8 cellular contexts compared by ENCODE assay signal in genomic region chr1:19450811-19451564, GRCh38. TPM values are rescaled to one million over a fixed set of nuclear protein-coding genes. Genes with fewer than 3 reads are reported as not detected.
A peak's percentile ranks its signal among the peaks of the same experiment; 100 is the strongest.
DNase-seq lines count a peak whose midpoint lies in the region; ATAC-seq and TF ChIP-seq lines count a peak whose summit lies in the region.

No MANE protein-coding gene starts in this region.

- peak overlapping the region; percentile 62 for H3K4me2 ChIP-seq in PC-3 (ENCODE audit: low read length)
- H3K4me2 ChIP-seq in osteoblast (ENCODE audit: insufficient read depth, low read length): peak overlapping the region; percentile 67

- H3K79me2 ChIP-seq in PC-3 (ENCODE audit: low read length) (peaks cover 92% of the 10 kb centered on the region), osteoblast (ENCODE audit: insufficient read depth, low read length) (peaks cover 79% of the 10 kb centered on the region)

- H3K36me3 ChIP-seq in CD4-positive, CD25-positive, alpha-beta regulatory T cell (ENCODE audit: control insufficient read depth, insufficient read depth, low read length): peaks cover 26% of the 10 kb centered on the region
- H3K36me3 ChIP-seq in PC-3 (ENCODE audit: low read depth, low read length): no peaks in the 10 kb centered on the region
- H3K36me3 ChIP-seq in osteoblast (ENCODE audit: insufficient read depth, low read length): peaks cover 13% of the 10 kb centered on the region

- BruUV-seq in PC-3 (replicated peaks; lab: Mats Ljungman, UMichigan): no TSS peak

- peaks cover 14% of the 10 kb centered on the region for H3K36me3 Mint-ChIP-seq in CD4-positive, CD25-positive, alpha-beta regulatory T cell

- H3K9me2 ChIP-seq in PC-3 (replicated peaks; ENCODE audit: low read length): no peaks in the 10 kb centered on the region

- H3K27me3 ChIP-seq in CD4-positive, CD25-positive, alpha-beta regulatory T cell (ENCODE audit: control insufficient read depth, insufficient read depth, low read length): no peaks in the 10 kb centered on the region
- H3K27me3 ChIP-seq in PC-3 (ENCODE audit: low read length): no peaks in the 10 kb centered on the region
- no peaks in the 10 kb centered on the region for H3K27me3 ChIP-seq in osteoblast (ENCODE audit: insufficient read depth, low read length)

- no peaks in the 10 kb centered on the region for H3K9me3 Mint-ChIP-seq in CD4-positive, CD25-positive, alpha-beta regulatory T cell

- no peak overlapping the region for H3K9ac ChIP-seq in PC-3 (ENCODE audit: low read length)

- intact Hi-C loops in PC-3 (cut with micrococcal nuclease): loop anchor here (10.0 kb wide), 1 partner anchor 56 kb away; no protein-coding TSS in a partner anchor

- no peak for ATAC-seq in CD4-positive, CD25-positive, alpha-beta regulatory T cell (ENCODE audit: low read depth in 2 of 2)
- ATAC-seq in PC-3: peak; percentile 89
- ATAC-seq in GM19467 (IDR thresholded peaks at IDR 0.05; ENCODE audit: unreplicated experiment): no peak
- ATAC-seq in HG02885 (IDR thresholded peaks at IDR 0.05; ENCODE audit: poor library complexity, unreplicated experiment): no peak
- ATAC-seq in GM18870 (IDR thresholded peaks at IDR 0.05; ENCODE audit: unreplicated experiment): no peak

- peak overlapping the region in 3 of 4 donors; percentile 8 to 69 (median 10) for H3K4me3 Mint-ChIP-seq in CD4-positive, CD25-positive, alpha-beta regulatory T cell

- H3K27ac ChIP-seq in CD4-positive, CD25-positive, alpha-beta regulatory T cell (ENCODE audit: insufficient read depth, low read length, poor library complexity, severe bottlenecking): no peak overlapping the region
- H3K27ac ChIP-seq in PC-3 (ENCODE audit: low read length): peak overlapping the region; percentile 74
- H3K27ac ChIP-seq in osteoblast (ENCODE audit: low read depth, low read length): peak overlapping the region; percentile 97

- H3K27ac Mint-ChIP-seq in CD4-positive, CD25-positive, alpha-beta regulatory T cell: peak overlapping the region; percentile 77 to 94 (median 80)

- POLR2A ChIA-PET in PC-3 (lab: Charles Lee; ENCODE audit: unreplicated experiment): no interaction called here

- H3K4me1 Mint-ChIP-seq in CD4-positive, CD25-positive, alpha-beta regulatory T cell: peaks cover 25 to 95% (median 72%) of the 10 kb centered on the region in 4 donors

- H3F3A ChIP-seq in PC-3 (ENCODE audit: low read length, unreplicated experiment): peaks cover 3% of the 10 kb centered on the region

- CTCF ChIA-PET in PC-3 (lab: Charles Lee): no interaction called here

- no peak overlapping the region for H2AFZ ChIP-seq in PC-3 (ENCODE audit: low read length)
- no peak overlapping the region for H2AFZ ChIP-seq in osteoblast (ENCODE audit: low read length)

- H3K9me3 ChIP-seq in CD4-positive, CD25-positive, alpha-beta regulatory T cell (ENCODE audit: control insufficient read depth in 2 of 2, low read length in 2 of 2): no peaks in the 10 kb centered on the region
- H3K9me3 ChIP-seq in PC-3 (ENCODE audit: low read length): no peaks in the 10 kb centered on the region
- H3K9me3 ChIP-seq in osteoblast (ENCODE audit: low read depth, low read length): no peaks in the 10 kb centered on the region

- peaks cover 49% of the 10 kb centered on the region for H3K4me1 ChIP-seq in CD4-positive, CD25-positive, alpha-beta regulatory T cell (ENCODE audit: control insufficient read depth, insufficient read depth, low read length, poor library complexity, severe bottlenecking)
- H3K4me1 ChIP-seq in PC-3 (ENCODE audit: insufficient read depth, low read length): peaks cover 49% of the 10 kb centered on the region
- H3K4me1 ChIP-seq in osteoblast (ENCODE audit: insufficient read depth, low read length): peaks cover 91% of the 10 kb centered on the region

- no peak for DNase-seq in CD4-positive, CD25-positive, alpha-beta regulatory T cell
- DNase-seq in PC-3 (peak; percentile 94), epithelial cell of esophagus (ENCODE audit: low read depth) (peak; percentile 96), osteoblast (ENCODE audit: insufficient read length, low spot score, missing footprints) (peak; percentile 87), HK-2 (ENCODE audit: unreplicated experiment) (no peak)

- H3K27me3 Mint-ChIP-seq in CD4-positive, CD25-positive, alpha-beta regulatory T cell: no peaks in the 10 kb centered on the region

- TF ChIP-seq CTCF in PC-3 (conservative IDR thresholded peaks at IDR 0.05; ENCODE audit: low read depth, low read length) (no peak), epithelial cell of esophagus (IDR thresholded peaks at IDR 0.05; ENCODE audit: insufficient read depth, low read depth, low read length, missing control alignments) (no peak), osteoblast (IDR thresholded peaks at IDR 0.05; ENCODE audit: extremely low read depth, low read depth, low read length) (no peak)

- H3K4me3 ChIP-seq in CD4-positive, CD25-positive, alpha-beta regulatory T cell (ENCODE audit: low read depth, low read length): no peak overlapping the region
- H3K4me3 ChIP-seq in PC-3 (ENCODE audit: low read length): peak overlapping the region; percentile 28; the same call in 1 of the 2 replicates
- H3K4me3 ChIP-seq in epithelial cell of esophagus (ENCODE audit: low read length): no peak overlapping the region
- H3K4me3 ChIP-seq in osteoblast (ENCODE audit: insufficient read depth, low read length): no peak overlapping the region

- H4K20me1 ChIP-seq in PC-3 (ENCODE audit: low read length) (peaks cover 67% of the 10 kb centered on the region), osteoblast (ENCODE audit: insufficient read depth, low read length) (peaks cover 52% of the 10 kb centered on the region)

RNA-seq across cellular contexts. Expression of gene CAPZB, which starts 34.4 kb away (rescaled TPM):
- total RNA-seq in CD4-positive, CD25-positive, alpha-beta regulatory T cell: 372 TPM
- polyA plus RNA-seq in CD4-positive, CD25-positive, alpha-beta regulatory T cell: 100 to 1,000 TPM; 384 to 588 (median 518) TPM
- 86.7 and 94.3 TPM in 2 replicates for total RNA-seq in PC-3 (2014; rRNA removed)
- 217 and 224 TPM in 2 replicates for total RNA-seq in osteoblast

Comparison
In these comparisons a context has a peak if more than half of its experiments do, and no peak if none do; other contexts are left out.
1. DNase-seq: peak in PC-3 (single experiment), epithelial cell of esophagus (single experiment) and osteoblast (single experiment); none in CD4-positive, CD25-positive, alpha-beta regulatory T cell (0 of 3) and HK-2 (single experiment).